Comparison of ENCODE assay signal across 8 cellular contexts in genomic region chr15:78000089-78000926, GRCh38.
A peak's percentile ranks its signal among the peaks of the same experiment; 100 is the strongest.
DNase-seq lines count a peak whose midpoint lies in the region; ATAC-seq, FAIRE-seq and TF ChIP-seq lines count a peak whose summit lies in the region.

No MANE protein-coding gene starts in this region.

- DNase-seq in CMK (ENCODE audit: low read depth) (peak; percentile 68), GM23338 (ENCODE audit: low spot score) (peak; percentile 98), NT2/D1 (ENCODE audit: low read depth, low spot score) (peak; percentile 73), fibroblast of the conjunctiva (ENCODE audit: low read depth) (peak; percentile 64), trophoblast cell (peak; percentile 51 to 61), urothelium cell line (ENCODE audit: low spot score) (peak; percentile 40)
- peak; percentile 80 for DNase-seq in activated T-cell treated with anti-CD3 and anti-CD28 coated beads, Interleukin-2, amount 50 U/mL, for 1 hour

- H4K12ac ChIP-seq in trophoblast cell (ENCODE audit: low read depth, low read length) = no peak overlapping the region

- H3K4me3 ChIP-seq in GM23338 = no peak overlapping the region
- no peak overlapping the region for H3K4me3 ChIP-seq in NT2/D1 (ENCODE audit: insufficient read length, low read depth)
- H3K4me3 ChIP-seq in trophoblast cell (ENCODE audit: low read depth, low read length) = no peak overlapping the region

- H3K27me3 Mint-ChIP-seq in GM23338 (ENCODE audit: insufficient read depth, low read depth, poor library complexity) = peaks cover 5% of the 10 kb centered on the region

- no peak overlapping the region for H2AK5ac ChIP-seq in trophoblast cell (ENCODE audit: low read length)

- no peak overlapping the region for H4K91ac ChIP-seq in trophoblast cell (ENCODE audit: low read depth, low read length)

- no CpG with 5 or more reads among the region's 24 CpGs for WGBS in trophoblast cell (ENCODE audit: extremely low coverage, insufficient coverage, insufficient read length)

- H2BK120ac ChIP-seq in trophoblast cell (ENCODE audit: insufficient read depth, low read length, poor library complexity) = no peak overlapping the region

- H3K36me3 ChIP-seq in GM23338 (ENCODE audit: insufficient read depth) (peaks cover 4% of the 10 kb centered on the region; the same call in 1 of the 2 replicates), NT2/D1 (ENCODE audit: insufficient read depth, insufficient read length, low read length) (peaks cover 66% of the 10 kb centered on the region), trophoblast cell (ENCODE audit: control insufficient read depth in 1 of 2, insufficient read depth in 2 of 2, low read length in 2 of 2) (peaks cover 14 to 20% of the 10 kb centered on the region in 2 experiments)

- H3K4me1 ChIP-seq in GM23338 (ENCODE audit: insufficient read depth) (0 out of 2 replicates have a peak, but pooled peaks cover 6% of the 10 kb centered on the region), NT2/D1 (ENCODE audit: insufficient read depth, insufficient read length) (peaks cover 7% of the 10 kb centered on the region), trophoblast cell (ENCODE audit: control insufficient read depth in 1 of 2, insufficient read depth in 2 of 2, low read length in 2 of 2) (peaks cover 7 to 8% of the 10 kb centered on the region in 2 experiments)

- H2AFZ ChIP-seq in GM23338 (no peak overlapping the region), trophoblast cell (ENCODE audit: insufficient read depth, low read length, poor library complexity) (no peak overlapping the region)

- H3K4me2 ChIP-seq in GM23338 = no peak overlapping the region
- no peak overlapping the region for H3K4me2 ChIP-seq in trophoblast cell (ENCODE audit: low read length)

- H4K20me1 ChIP-seq in GM23338 (replicated peaks; ENCODE audit: insufficient read depth) = no peaks in the 10 kb centered on the region

- H3K27ac Mint-ChIP-seq in GM23338 = no peak overlapping the region

- no peaks in the 10 kb centered on the region for H3K9me3 ChIP-seq in NT2/D1 (ENCODE audit: insufficient read depth, low read length)
- no peaks in the 10 kb centered on the region for H3K9me3 ChIP-seq in trophoblast cell (ENCODE audit: insufficient read depth, low read depth, low read length)

- H2BK5ac ChIP-seq in trophoblast cell (ENCODE audit: low read depth, low read length, poor library complexity) = no peak overlapping the region

- H2BK12ac ChIP-seq in trophoblast cell (ENCODE audit: low read length) = no peak overlapping the region

- H3K27ac ChIP-seq in GM23338 (ENCODE audit: low read depth) (no peak overlapping the region), trophoblast cell (ENCODE audit: low read depth, low read length) (no peak overlapping the region)

- no peaks in the 10 kb centered on the region for H3K79me1 ChIP-seq in trophoblast cell (ENCODE audit: low read length)

- H3K36me3 Mint-ChIP-seq in GM23338 (ENCODE audit: low read depth) = peaks cover 11% of the 10 kb centered on the region

- H3K9ac ChIP-seq in NT2/D1 (ENCODE audit: insufficient read length, low read depth) (no peak overlapping the region), trophoblast cell (ENCODE audit: low read length) (no peak overlapping the region)

- H3K4me1 Mint-ChIP-seq in GM23338 = peaks cover 15% of the 10 kb centered on the region

- no peak overlapping the region for H3K18ac ChIP-seq in trophoblast cell (ENCODE audit: low read length)

- ATAC-seq in GM23338 = peak; percentile 94
- no peak for ATAC-seq in HG02970 (IDR thresholded peaks at IDR 0.05; ENCODE audit: low FRiP score, unreplicated experiment)

- H3K4ac ChIP-seq in trophoblast cell (ENCODE audit: low read depth, low read length) = no peak overlapping the region

- no peaks in the 10 kb centered on the region for H3K9me3 Mint-ChIP-seq in GM23338

- H3F3A ChIP-seq in GM23338 (replicated peaks; ENCODE audit: low read depth) = no peaks in the 10 kb centered on the region

- H3K27me3 ChIP-seq in GM23338 (ENCODE audit: insufficient read depth) (no peaks in the 10 kb centered on the region), NT2/D1 (ENCODE audit: insufficient read depth, insufficient read length) (no peaks in the 10 kb centered on the region), trophoblast cell (ENCODE audit: insufficient read depth, low read length) (no peaks in the 10 kb centered on the region)

- H3K4me3 Mint-ChIP-seq in GM23338 = no peak overlapping the region

- H3K14ac ChIP-seq in trophoblast cell (ENCODE audit: low read length) = no peak overlapping the region

- no peak overlapping the region for H3K23ac ChIP-seq in trophoblast cell (ENCODE audit: low read length)

- peak; percentile 66 to 100 for TF ChIP-seq CTCF in GM23338 (conservative IDR thresholded peaks at IDR 0.05; ENCODE audit: low read depth in 2 of 2)

- no peaks in the 10 kb centered on the region for H3K9me2 ChIP-seq in GM23338 (ENCODE audit: insufficient read depth)

- no peak overlapping the region for H4K8ac ChIP-seq in trophoblast cell (ENCODE audit: low read depth, low read length)

- peak; percentile 67 for FAIRE-seq in urothelium cell line (lab: Jason Lieb, UNC)

- no peaks in the 10 kb centered on the region for H3K79me2 ChIP-seq in GM23338 (replicated peaks; ENCODE audit: insufficient read depth)
- no peaks in the 10 kb centered on the region for H3K79me2 ChIP-seq in trophoblast cell (ENCODE audit: control insufficient read depth, insufficient read depth, low read length, poor library complexity)

TF ChIP-seq in GM23338, 12 proteins besides CTCF, POLR2A, EP300 and RAD21 (continues in another document):
- TF ChIP-seq, protein P1, sequence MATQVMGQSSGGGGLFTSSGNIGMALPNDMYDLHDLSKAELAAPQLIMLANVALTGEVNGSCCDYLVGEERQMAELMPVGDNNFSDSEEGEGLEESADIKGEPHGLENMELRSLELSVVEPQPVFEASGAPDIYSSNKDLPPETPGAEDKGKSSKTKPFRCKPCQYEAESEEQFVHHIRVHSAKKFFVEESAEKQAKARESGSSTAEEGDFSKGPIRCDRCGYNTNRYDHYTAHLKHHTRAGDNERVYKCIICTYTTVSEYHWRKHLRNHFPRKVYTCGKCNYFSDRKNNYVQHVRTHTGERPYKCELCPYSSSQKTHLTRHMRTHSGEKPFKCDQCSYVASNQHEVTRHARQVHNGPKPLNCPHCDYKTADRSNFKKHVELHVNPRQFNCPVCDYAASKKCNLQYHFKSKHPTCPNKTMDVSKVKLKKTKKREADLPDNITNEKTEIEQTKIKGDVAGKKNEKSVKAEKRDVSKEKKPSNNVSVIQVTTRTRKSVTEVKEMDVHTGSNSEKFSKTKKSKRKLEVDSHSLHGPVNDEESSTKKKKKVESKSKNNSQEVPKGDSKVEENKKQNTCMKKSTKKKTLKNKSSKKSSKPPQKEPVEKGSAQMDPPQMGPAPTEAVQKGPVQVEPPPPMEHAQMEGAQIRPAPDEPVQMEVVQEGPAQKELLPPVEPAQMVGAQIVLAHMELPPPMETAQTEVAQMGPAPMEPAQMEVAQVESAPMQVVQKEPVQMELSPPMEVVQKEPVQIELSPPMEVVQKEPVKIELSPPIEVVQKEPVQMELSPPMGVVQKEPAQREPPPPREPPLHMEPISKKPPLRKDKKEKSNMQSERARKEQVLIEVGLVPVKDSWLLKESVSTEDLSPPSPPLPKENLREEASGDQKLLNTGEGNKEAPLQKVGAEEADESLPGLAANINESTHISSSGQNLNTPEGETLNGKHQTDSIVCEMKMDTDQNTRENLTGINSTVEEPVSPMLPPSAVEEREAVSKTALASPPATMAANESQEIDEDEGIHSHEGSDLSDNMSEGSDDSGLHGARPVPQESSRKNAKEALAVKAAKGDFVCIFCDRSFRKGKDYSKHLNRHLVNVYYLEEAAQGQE (IDR thresholded peaks at IDR 0.05; ENCODE audit: unreplicated experiment) = no peak
- TF ChIP-seq ZNF114 (CRISPR knock-in tag; IDR thresholded peaks at IDR 0.05) = no peak
- no peak for TF ChIP-seq EZH2phosphoT487 (IDR thresholded peaks at IDR 0.05; ENCODE audit: unreplicated experiment)
- no peak for TF ChIP-seq POLR2AphosphoS5 (IDR thresholded peaks at IDR 0.05; ENCODE audit: low read depth)
- no peak for TF ChIP-seq EZH2 (IDR thresholded peaks at IDR 0.05; ENCODE audit: low read depth, unreplicated experiment)
- TF ChIP-seq STAT1 (IDR thresholded peaks at IDR 0.05; ENCODE audit: unreplicated experiment) = no peak

Comparison
In these comparisons a context has a peak if more than half of its experiments do, and no peak if none do; other contexts are left out.
1. DNase-seq: peak in every context shown above with its lines; median percentile 98 in GM23338; 80 in activated T-cell treated with anti-CD3 and anti-CD28 coated beads, Interleukin-2, amount 50 U/mL, for 1 hour; 73 in NT2/D1; 68 in CMK; 64 in fibroblast of the conjunctiva; 56 in trophoblast cell; 40 in urothelium cell line.